Comparison of ENCODE assay signal across 17 cellular contexts in the genomic region with DNA sequence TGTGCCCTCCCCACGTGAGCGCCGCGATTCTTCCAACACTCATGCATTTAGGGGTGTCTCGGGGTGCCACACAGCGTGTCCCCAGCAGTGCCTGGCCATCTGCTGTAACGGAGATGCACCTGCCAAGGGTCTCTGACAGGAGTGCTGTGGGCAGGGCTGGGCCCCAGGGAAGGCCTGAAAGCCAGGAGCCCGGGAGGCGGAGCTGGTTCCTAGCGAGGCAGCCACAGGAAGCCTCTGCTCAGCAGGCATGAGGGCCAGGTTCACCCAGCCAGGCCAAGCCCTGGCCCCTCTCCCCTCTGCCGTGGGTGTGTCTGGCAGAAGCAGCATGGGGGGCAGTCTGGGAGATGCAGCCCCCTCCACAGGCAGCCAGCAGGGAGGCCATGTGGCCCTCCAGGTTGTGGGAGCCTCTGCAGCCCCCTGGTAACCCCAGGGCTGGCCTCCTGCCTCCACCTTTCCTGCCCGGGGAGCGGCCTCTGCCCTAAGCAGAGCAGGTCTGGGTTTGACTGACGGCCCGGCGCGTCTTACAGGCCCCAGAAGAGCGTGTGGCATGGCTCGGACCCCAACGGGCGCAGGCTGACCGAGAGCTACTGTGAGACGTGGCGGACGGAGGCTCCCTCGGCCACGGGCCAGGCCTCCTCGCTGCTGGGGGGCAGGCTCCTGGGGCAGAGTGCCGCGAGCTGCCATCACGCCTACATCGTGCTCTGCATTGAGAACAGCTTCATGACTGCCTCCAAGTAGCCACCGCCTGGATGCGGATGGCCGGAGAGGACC. TPM values are rescaled to one million over a fixed set of nuclear protein-coding genes. Genes with fewer than 3 reads are reported as not detected.
DNase-seq lines count a peak whose midpoint lies in the region; ATAC-seq and TF ChIP-seq lines count a peak whose summit lies in the region.
"Had no signal": no experiment of that assay in that cellular context is flagged by ENCODE, and none has a peak within 500 bp of the region (broad histone marks: within the 10 kb centered on the region; RNA-seq: fewer than 3 reads in every experiment).

No MANE protein-coding gene starts in this region.

- TF ChIP-seq CTCF in WTC11 (IDR thresholded peaks at IDR 0.05) (no peak), right lobe of liver (IDR thresholded peaks at IDR 0.05) (no peak)

- no peaks in the 10 kb centered on the region for H3K27me3 Mint-ChIP-seq in stimulated activated naive CD8-positive, alpha-beta T cell treated with anti-CD3 and anti-CD28 coated beads, Interleukin-15, Interleukin-2, amounts not matched to agents 100 ng/mL and 50 ng/mL, for 24 hours
- no peaks in the 10 kb centered on the region for H3K27me3 Mint-ChIP-seq in WTC11 (ENCODE audit: low read depth)
- H3K27me3 Mint-ChIP-seq: brain had no signal

- ATAC-seq in stimulated activated naive CD8-positive, alpha-beta T cell treated with anti-CD3 and anti-CD28 coated beads, Interleukin-15, Interleukin-2, amounts not matched to agents 100 U/mL and 50 U/mL, for 24 hours = no peak
- no peak; the same call in 1 of the 2 replicates for ATAC-seq in WTC11
- no peak for ATAC-seq in right lobe of liver
- no peak for ATAC-seq in aorta (ENCODE audit: low FRiP score)
- no peak for ATAC-seq in GM18858 (IDR thresholded peaks at IDR 0.05; ENCODE audit: unreplicated experiment)
- ATAC-seq: activated naive CD4-positive, alpha-beta T cell treated with anti-CD3 and anti-CD28 coated beads, Interleukin-2, amount 50 U/mL, for 72 hours; esophagus mucosa had no signal

- no peak for TF ChIP-seq POLR2A in right lobe of liver (IDR thresholded peaks at IDR 0.05)

- DNase-seq in stimulated activated naive CD8-positive, alpha-beta T cell treated with anti-CD3 and anti-CD28 coated beads, Interleukin-15, Interleukin-2, amounts not matched to agents 100 U/mL and 50 U/mL, for 24 hours = no peak
- DNase-seq in WTC11 (ENCODE audit: low spot score) (no peak), right lobe of liver (peak; percentile 22 to 57 (median 51)), aorta (peak; percentile 45 to 76), HuH-7 (ENCODE audit: low spot score) (no peak), AG08395 (ENCODE audit: low spot score) (no peak)
- DNase-seq: activated CD4-positive, alpha-beta T cell treated with anti-CD3 and anti-CD28 coated beads for 1 hour; immature natural killer cell; MV-4-11; NCI-H774; stimulated activated CD4-positive, alpha-beta T cell treated with anti-CD3 and anti-CD28 coated beads, Interleukin-4, amount 100 ng/mL, for 1 hour; stimulated activated CD8-positive, alpha-beta memory T cell treated with anti-CD3 and anti-CD28 coated beads, Interleukin-4, amount 100 ng/mL, for 48 hours had no signal

- H3K36me3 ChIP-seq in right lobe of liver (peaks cover 0 to 29% (median 13%) of the 10 kb centered on the region in 4 donors), aorta (ENCODE audit: control insufficient read depth in 1 of 2, insufficient read depth in 2 of 2, low read length in 1 of 2) (peaks cover 0 to 4% of the 10 kb centered on the region in 2 donors)

- H3K27ac Mint-ChIP-seq in stimulated activated naive CD8-positive, alpha-beta T cell treated with anti-CD3 and anti-CD28 coated beads, Interleukin-15, Interleukin-2, amounts not matched to agents 100 ng/mL and 50 ng/mL, for 24 hours = peak overlapping the region; percentile 52
- H3K27ac Mint-ChIP-seq in WTC11 = no peak overlapping the region
- H3K27ac Mint-ChIP-seq: immature natural killer cell had no signal

- H3K27ac ChIP-seq in right lobe of liver (no peak overlapping the region), aorta (ENCODE audit: low read depth in 1 of 2, low read length in 2 of 2) (no peak overlapping the region)

- H3K9me3 ChIP-seq in right lobe of liver (no peaks in the 10 kb centered on the region), aorta (ENCODE audit: control insufficient read depth, low read length) (no peaks in the 10 kb centered on the region)

- no peak overlapping the region for H3K4me3 Mint-ChIP-seq in stimulated activated naive CD8-positive, alpha-beta T cell treated with anti-CD3 and anti-CD28 coated beads, Interleukin-15, Interleukin-2, amounts not matched to agents 100 ng/mL and 50 ng/mL, for 24 hours
- H3K4me3 Mint-ChIP-seq in WTC11 = no peak overlapping the region
- H3K4me3 Mint-ChIP-seq: brain, immature natural killer cell had no signal

- WGBS in right lobe of liver (ENCODE audit: insufficient coverage, low coverage, low lambda C conversion rate, missing lambda C conversion rate) = no CpG with 5 or more reads among the region's 35 CpGs
- 84 to 89% methylated on average over 34 to 35 of the region's 35 CpGs for WGBS in aorta, 2 donors

- peaks cover 16% of the 10 kb centered on the region for H3K36me3 Mint-ChIP-seq in stimulated activated naive CD8-positive, alpha-beta T cell treated with anti-CD3 and anti-CD28 coated beads, Interleukin-15, Interleukin-2, amounts not matched to agents 100 ng/mL and 50 ng/mL, for 24 hours (ENCODE audit: low read depth)
- H3K36me3 Mint-ChIP-seq in WTC11 = peaks cover 8% of the 10 kb centered on the region
- H3K36me3 Mint-ChIP-seq: activated naive CD4-positive, alpha-beta T cell treated with anti-CD3 and anti-CD28 coated beads, Interleukin-2, amount 50 U/mL, for 72 hours; immature natural killer cell had no signal

- H3K4me1 Mint-ChIP-seq in stimulated activated naive CD8-positive, alpha-beta T cell treated with anti-CD3 and anti-CD28 coated beads, Interleukin-15, Interleukin-2, amounts not matched to agents 100 ng/mL and 50 ng/mL, for 24 hours (ENCODE audit: low read depth) = no peaks in the 10 kb centered on the region
- H3K4me1 Mint-ChIP-seq in WTC11 = no peaks in the 10 kb centered on the region
- H3K4me1 Mint-ChIP-seq: immature natural killer cell had no signal

- POLR2A ChIA-PET in WTC11 (lab: Charles Lee) = no interaction called here

- H3K4me3 ChIP-seq in right lobe of liver (no peak overlapping the region), aorta (ENCODE audit: low read length in 2 of 2) (no peak overlapping the region)

- CTCF ChIA-PET in WTC11 (lab: Charles Lee) = interaction anchor here (0.6 kb wide), 1 partner anchor 188 kb away, joined by 6 read pairs; no protein-coding TSS in a partner anchor

- H3K4me1 ChIP-seq in right lobe of liver = peaks cover 0 to 28% (median 5%) of the 10 kb centered on the region in 4 donors
- H3K4me1 ChIP-seq in aorta (ENCODE audit: control insufficient read depth in 1 of 2, insufficient read depth in 2 of 2, low read length in 2 of 2) = no peaks in the 10 kb centered on the region

- intact Hi-C loops in right lobe of liver (cut with DNase I) = no loop called here
- intact Hi-C loops in aorta (cut with DNase I) = no loop called here

- no peaks in the 10 kb centered on the region for H3K9me3 Mint-ChIP-seq in stimulated activated naive CD8-positive, alpha-beta T cell treated with anti-CD3 and anti-CD28 coated beads, Interleukin-15, Interleukin-2, amounts not matched to agents 100 ng/mL and 50 ng/mL, for 24 hours
- H3K9me3 Mint-ChIP-seq in WTC11 = no peaks in the 10 kb centered on the region
- H3K9me3 Mint-ChIP-seq: activated naive CD4-positive, alpha-beta T cell treated with anti-CD3 and anti-CD28 coated beads, Interleukin-2, amount 50 U/mL, for 72 hours; brain; immature natural killer cell had no signal

- H3K27me3 ChIP-seq in right lobe of liver = no peaks in the 10 kb centered on the region
- H3K27me3 ChIP-seq in aorta (ENCODE audit: control insufficient read depth in 1 of 2, insufficient read depth in 2 of 2, low read length in 1 of 2) = no peaks in the 10 kb centered on the region

TF ChIP-seq in WTC11, 78 proteins besides CTCF, POLR2A, EP300 and RAD21:
- TF ChIP-seq, protein P1, sequence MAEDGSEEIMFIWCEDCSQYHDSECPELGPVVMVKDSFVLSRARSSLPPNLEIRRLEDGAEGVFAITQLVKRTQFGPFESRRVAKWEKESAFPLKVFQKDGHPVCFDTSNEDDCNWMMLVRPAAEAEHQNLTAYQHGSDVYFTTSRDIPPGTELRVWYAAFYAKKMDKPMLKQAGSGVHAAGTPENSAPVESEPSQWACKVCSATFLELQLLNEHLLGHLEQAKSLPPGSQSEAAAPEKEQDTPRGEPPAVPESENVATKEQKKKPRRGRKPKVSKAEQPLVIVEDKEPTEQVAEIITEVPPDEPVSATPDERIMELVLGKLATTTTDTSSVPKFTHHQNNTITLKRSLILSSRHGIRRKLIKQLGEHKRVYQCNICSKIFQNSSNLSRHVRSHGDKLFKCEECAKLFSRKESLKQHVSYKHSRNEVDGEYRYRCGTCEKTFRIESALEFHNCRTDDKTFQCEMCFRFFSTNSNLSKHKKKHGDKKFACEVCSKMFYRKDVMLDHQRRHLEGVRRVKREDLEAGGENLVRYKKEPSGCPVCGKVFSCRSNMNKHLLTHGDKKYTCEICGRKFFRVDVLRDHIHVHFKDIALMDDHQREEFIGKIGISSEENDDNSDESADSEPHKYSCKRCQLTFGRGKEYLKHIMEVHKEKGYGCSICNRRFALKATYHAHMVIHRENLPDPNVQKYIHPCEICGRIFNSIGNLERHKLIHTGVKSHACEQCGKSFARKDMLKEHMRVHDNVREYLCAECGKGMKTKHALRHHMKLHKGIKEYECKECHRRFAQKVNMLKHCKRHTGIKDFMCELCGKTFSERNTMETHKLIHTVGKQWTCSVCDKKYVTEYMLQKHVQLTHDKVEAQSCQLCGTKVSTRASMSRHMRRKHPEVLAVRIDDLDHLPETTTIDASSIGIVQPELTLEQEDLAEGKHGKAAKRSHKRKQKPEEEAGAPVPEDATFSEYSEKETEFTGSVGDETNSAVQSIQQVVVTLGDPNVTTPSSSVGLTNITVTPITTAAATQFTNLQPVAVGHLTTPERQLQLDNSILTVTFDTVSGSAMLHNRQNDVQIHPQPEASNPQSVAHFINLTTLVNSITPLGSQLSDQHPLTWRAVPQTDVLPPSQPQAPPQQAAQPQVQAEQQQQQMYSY (CRISPR knock-in tag; IDR thresholded peaks at IDR 0.05) = peak; percentile 74
- TF ChIP-seq TEAD4 (CRISPR knock-in tag; IDR thresholded peaks at IDR 0.05) = no peak

RNA-seq across cellular contexts. Expression of a gene that starts 30.4 kb away (rescaled TPM):
- total RNA-seq in WTC11 (2021) (27.7 to 29.8 TPM (median 28.3 TPM) in 3 replicates), right lobe of liver (10 to 100 TPM in 4 of 6 experiments, 1 to 10 TPM in 2; 4.5 to 24.5 (median 15.7) TPM), aorta (1 to 10 TPM; 6.2 to 8.4 TPM)
- polyA plus RNA-seq in aorta = 10 to 100 TPM in 1 of 2 donors, 1 to 10 TPM in 1; 4.5 to 32.5 TPM

Comparison
In these comparisons a context has a peak if more than half of its experiments do, and no peak if none do; other contexts are left out.
1. DNase-seq: peak in right lobe of liver (3 of 3) and aorta (2 of 2); none in stimulated activated naive CD8-positive, alpha-beta T cell treated with anti-CD3 and anti-CD28 coated beads, Interleukin-15, Interleukin-2, amounts not matched to agents 100 U/mL and 50 U/mL, for 24 hours (single experiment), WTC11 (single experiment), HuH-7 (single experiment) and AG08395 (single experiment).